15 cellular contexts compared by ENCODE assay signal in the genomic region with DNA sequence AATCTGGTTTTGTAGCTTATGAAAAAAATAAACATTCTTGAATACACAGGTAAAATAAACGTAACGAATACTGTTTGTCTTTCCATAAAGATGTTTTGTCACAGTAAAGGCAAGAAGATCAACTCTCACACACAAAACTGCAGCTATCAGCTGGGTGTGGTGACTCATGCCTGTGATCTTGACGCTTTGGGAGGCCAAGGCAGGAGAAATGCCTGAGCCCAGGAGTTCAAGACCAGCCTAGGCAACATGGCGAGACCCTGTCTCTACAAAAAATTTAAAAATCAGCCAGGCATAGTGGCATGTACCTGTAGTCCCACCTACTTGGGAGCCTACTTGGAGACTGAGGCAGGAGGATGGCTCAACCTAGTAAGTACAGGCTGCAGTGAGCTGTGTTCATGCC. TPM values are rescaled to one million over a fixed set of nuclear protein-coding genes. Genes with fewer than 3 reads are reported as not detected.
A peak's percentile ranks its signal among the peaks of the same experiment; 100 is the strongest.
DNase-seq lines count a peak whose midpoint lies in the region; ATAC-seq, FAIRE-seq and TF ChIP-seq lines count a peak whose summit lies in the region.
"Had no signal": no experiment of that assay in that cellular context is flagged by ENCODE, and none has a peak within 500 bp of the region (broad histone marks: within the 10 kb centered on the region; RNA-seq: fewer than 3 reads in every experiment).

No MANE protein-coding gene starts in this region.

- H3K4me3 Mint-ChIP-seq in activated T-cell treated with anti-CD3 and anti-CD28 coated beads, Interleukin-2, amount 50 U/mL, for 72 hours = peak overlapping the region; percentile 72 to 93

- no peak overlapping the region for H3K4me2 ChIP-seq in IMR-90 (ENCODE audit: low read depth, low read length)
- H3K4me2 ChIP-seq: BLaER1 had no signal

- no peaks in the 10 kb centered on the region for H3K27me3 Mint-ChIP-seq in activated T-cell treated with anti-CD3 and anti-CD28 coated beads, Interleukin-2, amount 50 U/mL, for 72 hours (ENCODE audit: low read depth)
- H3K27me3 Mint-ChIP-seq: IgD-negative memory B cell had no signal

- TF ChIP-seq POLR2A in IMR-90 (IDR thresholded peaks at IDR 0.05; ENCODE audit: low read depth, low read length) (no peak), breast epithelium (IDR thresholded peaks at IDR 0.05) (no peak)

- H2BK120ac ChIP-seq in IMR-90 (ENCODE audit: low read depth, low read length) = no peak overlapping the region

- intact Hi-C loops in IMR-90 (cut with micrococcal nuclease) (no loop called here), breast epithelium (cut with DNase I; ENCODE audit: low total_unique reads) (no loop called here), kidney (cut with DNase I) (no loop called here)

- H3K79me2 ChIP-seq in ACC112 (ENCODE audit: control insufficient read depth, insufficient read depth, low read length, unreplicated experiment) = peaks cover 4% of the 10 kb centered on the region

- peaks cover 22% of the 10 kb centered on the region; the same call in 1 of the 2 replicates for H3K36me3 ChIP-seq in ACC112 (ENCODE audit: insufficient read depth, low read length)
- no peaks in the 10 kb centered on the region for H3K36me3 ChIP-seq in IMR-90 (ENCODE audit: control insufficient read depth, insufficient read depth, low read length)
- H3K36me3 ChIP-seq in breast epithelium = no peaks in the 10 kb centered on the region
- H3K36me3 ChIP-seq in kidney (ENCODE audit: control insufficient read depth in 1 of 2, insufficient read depth in 2 of 2, low read length in 2 of 2) = no peaks in the 10 kb centered on the region

- H3K23ac ChIP-seq in IMR-90 (ENCODE audit: low read depth, low read length) = peak overlapping the region; percentile 34; the same call in 1 of the 2 replicates

- peak overlapping the region; percentile 100 for H3K27ac Mint-ChIP-seq in activated T-cell treated with anti-CD3 and anti-CD28 coated beads, Interleukin-2, amount 50 U/mL, for 72 hours

- peak overlapping the region; percentile 20 for H2BK20ac ChIP-seq in IMR-90 (ENCODE audit: low read depth, low read length)

- ATAC-seq in IMR-90 (ENCODE audit: low read depth) = no peak
- peak; percentile 13 to 15 for ATAC-seq in activated T-cell treated with anti-CD3 and anti-CD28 coated beads, Interleukin-2, amount 50 U/mL, for 72 hours (replicated peaks in 1 of 2)
- ATAC-seq: right cardiac atrium had no signal

- peak overlapping the region; percentile 55; the same call in 1 of the 2 replicates for H3K14ac ChIP-seq in IMR-90 (replicated peaks; ENCODE audit: low read depth, low read length)

- H4K20me1 ChIP-seq in IMR-90 (ENCODE audit: insufficient read depth, low read length) = no peaks in the 10 kb centered on the region
- H4K20me1 ChIP-seq: BLaER1 had no signal

- peak overlapping the region; percentile 37; the same call in 1 of the 2 replicates for H3K4ac ChIP-seq in IMR-90 (ENCODE audit: low read depth, low read length)

- no TSS peak for BruUV-seq in IMR-90 (replicated peaks; lab: Mats Ljungman, UMichigan)

- no peak for TF ChIP-seq RAD21 in IMR-90 (IDR thresholded peaks at IDR 0.05; ENCODE audit: low read length)

- no CpG with 5 or more reads among the region's 4 CpGs for WGBS in IMR-90 (ENCODE audit: extremely low coverage in 2 of 2, insufficient read length in 1 of 2), 2 experiments

- no peak overlapping the region for H3K18ac ChIP-seq in IMR-90 (ENCODE audit: low read depth, low read length)

- CTCF ChIA-PET in IMR-90 (lab: Yijun Ruan, JAX) = interaction anchor here (0.7 kb wide), 1 partner anchor 89 kb away, joined by 3 read pairs; no protein-coding TSS in a partner anchor

- H3K9me3 ChIP-seq in IMR-90 (ENCODE audit: control insufficient read depth, insufficient read depth, low read length) (no peaks in the 10 kb centered on the region), breast epithelium (no peaks in the 10 kb centered on the region), kidney (ENCODE audit: control insufficient read depth in 1 of 2, low read length in 2 of 2) (no peaks in the 10 kb centered on the region)
- H3K9me3 ChIP-seq: BLaER1, esophagus squamous epithelium had no signal

- peaks cover 94% of the 10 kb centered on the region for H3K4me1 Mint-ChIP-seq in activated T-cell treated with anti-CD3 and anti-CD28 coated beads, Interleukin-2, amount 50 U/mL, for 72 hours (ENCODE audit: low read depth)

- peak overlapping the region; percentile 92 for H3K27ac ChIP-seq in ACC112 (ENCODE audit: low read depth, low read length)
- H3K27ac ChIP-seq in IMR-90 (ENCODE audit: insufficient read depth, low read length) = no peak overlapping the region
- no peak overlapping the region for H3K27ac ChIP-seq in breast epithelium
- no peak overlapping the region for H3K27ac ChIP-seq in kidney (ENCODE audit: low read depth in 2 of 2, low read length in 2 of 2)
- H3K27ac ChIP-seq: BLaER1 had no signal

- 0 out of 4 replicates have a peak overlapping the region, but pooled peaks have one; percentile 9 to 44 for H4K8ac ChIP-seq in IMR-90 (ENCODE audit: low read depth in 2 of 2, low read length in 2 of 2)

- dilution Hi-C loops in IMR-90 (cut with HindIII; ENCODE audit: low sequenced_read_pairs, unreplicated experiment) = no loop called here

- H3K9ac ChIP-seq in IMR-90 (ENCODE audit: low read depth, low read length) = no peak overlapping the region
- H3K9ac ChIP-seq in kidney (ENCODE audit: low read length in 2 of 2) = no peak overlapping the region
- H3K9ac ChIP-seq: BLaER1 had no signal

- no peaks in the 10 kb centered on the region for H3K9me3 Mint-ChIP-seq in activated T-cell treated with anti-CD3 and anti-CD28 coated beads, Interleukin-2, amount 50 U/mL, for 72 hours

- POLR2A ChIA-PET in IMR-90 (lab: Charles Lee; ENCODE audit: unreplicated experiment) = no interaction called here

- H2AFZ ChIP-seq in ACC112 (ENCODE audit: low read length, unreplicated experiment) = no peak overlapping the region
- no peak overlapping the region for H2AFZ ChIP-seq in IMR-90 (replicated peaks; ENCODE audit: low read length, poor library complexity)

- H3K4me1 ChIP-seq in ACC112 (ENCODE audit: control insufficient read depth, insufficient read depth, low read length, unreplicated experiment) (peaks cover 39% of the 10 kb centered on the region), IMR-90 (ENCODE audit: control insufficient read depth, insufficient read depth, low read length) (peaks cover 5% of the 10 kb centered on the region; the same call in 1 of the 2 replicates), breast epithelium (no peaks in the 10 kb centered on the region), kidney (ENCODE audit: control insufficient read depth in 1 of 2, insufficient read depth in 1 of 2, low read depth in 1 of 2, low read length in 2 of 2) (peaks cover 0 to 4% of the 10 kb centered on the region in 2 donors)

- TF ChIP-seq CTCF in IMR-90 (conservative IDR thresholded peaks at IDR 0.05; ENCODE audit: low read depth, low read length) (no peak), breast epithelium (IDR thresholded peaks at IDR 0.05) (no peak), kidney (IDR thresholded peaks at IDR 0.05; ENCODE audit: borderline replicate concordance, extremely low read depth, insufficient read depth) (no peak)

- no peak overlapping the region; the same call in 1 of the 2 replicates for H4K91ac ChIP-seq in IMR-90 (ENCODE audit: insufficient read depth, low read depth, low read length)

- H2AK9ac ChIP-seq in IMR-90 (replicated peaks; ENCODE audit: low read depth, low read length, poor library complexity) = no peak overlapping the region

- no peak for DNase-seq in IMR-90
- DNase-seq in activated T-cell treated with anti-CD3 and anti-CD28 coated beads, Interleukin-2, amount 50 U/mL, for 72 hours = peak; percentile 54 to 63
- no peak for DNase-seq in SK-N-DZ (ENCODE audit: low spot score)
- DNase-seq in breast epithelium (ENCODE audit: low spot score in 2 of 2) = no peak
- DNase-seq in NCI-H510A (lab: John Stamatoyannopoulos, UW) = no peak
- no peak for DNase-seq in kidney
- DNase-seq: cerebellar nuclear complex, esophagus squamous epithelium, GOT3, NCI-H2029 treated with DMSO at 0.1 percent for 48 hours, right cardiac atrium had no signal

- peak overlapping the region; percentile 78 for H2AK5ac ChIP-seq in IMR-90 (ENCODE audit: low read depth, low read length)

- FAIRE-seq in islet of Langerhans (lab: Jason Lieb, UNC) (peak; percentile 73), kidney (lab: Jason Lieb, UNC) (no peak)

- H2BK15ac ChIP-seq in IMR-90 (ENCODE audit: low read depth, low read length) = peak overlapping the region; percentile 69; the same call in 1 of the 3 replicates

- peaks cover 26 to 39% of the 10 kb centered on the region in 2 donors for H3K36me3 Mint-ChIP-seq in activated T-cell treated with anti-CD3 and anti-CD28 coated beads, Interleukin-2, amount 50 U/mL, for 72 hours (ENCODE audit: insufficient read depth in 2 of 2)

- H3K4me3 ChIP-seq in ACC112 (ENCODE audit: low read depth, low read length) (no peak overlapping the region), IMR-90 (ENCODE audit: insufficient read depth, low read depth, low read length) (no peak overlapping the region), breast epithelium (no peak overlapping the region), kidney (ENCODE audit: low read length in 2 of 2) (no peak overlapping the region)
- H3K4me3 ChIP-seq: BLaER1, esophagus squamous epithelium had no signal

- H2BK5ac ChIP-seq in IMR-90 (ENCODE audit: low read depth, low read length, poor library complexity, severe bottlenecking) = no peak overlapping the region

- peaks cover 12 to 26% of the 10 kb centered on the region in 2 experiments for H3K79me1 ChIP-seq in IMR-90 (ENCODE audit: low read depth in 1 of 2, low read length in 2 of 2)

- H3K56ac ChIP-seq in IMR-90 (ENCODE audit: extremely low read depth, insufficient read depth, low read length) = no peak overlapping the region

- no peak overlapping the region; the same call in 1 of the 2 replicates for H4K5ac ChIP-seq in IMR-90 (ENCODE audit: low read depth, low read length)

- H3K9me1 ChIP-seq in IMR-90 (ENCODE audit: insufficient read depth, low read length) = peaks cover 9% of the 10 kb centered on the region; the same call in 1 of the 2 replicates

- in situ Hi-C loops in IMR-90 (cut with MboI; ENCODE audit: low sequenced_read_pairs) = no loop called here

- H3K27me3 ChIP-seq in ACC112 (ENCODE audit: insufficient read depth, low read length) (no peaks in the 10 kb centered on the region), IMR-90 (ENCODE audit: control insufficient read depth, insufficient read depth, low read length) (no peaks in the 10 kb centered on the region), breast epithelium (no peaks in the 10 kb centered on the region)
- H3K27me3 ChIP-seq: BLaER1, esophagus squamous epithelium had no signal

RNA-seq across cellular contexts. Expression of a gene that starts 39.6 kb away (rescaled TPM):
- 20.1 and 28.6 TPM in 2 replicates for total RNA-seq in IMR-90 (2012; rRNA removed)
- polyA plus RNA-seq in IMR-90 (2012; rRNA removed) = 10.1 and 10.2 TPM in 2 replicates
- 2.7 and 5.9 TPM in 2 replicates for polyA plus RNA-seq in IMR-90 (2012; cell fraction: cytosol; rRNA removed)
- polyA plus RNA-seq in IMR-90 (2012; cell fraction: nucleus; rRNA removed; ENCODE audit: low replicate concordance) = 7.1 and 45.1 TPM in 2 replicates
- total RNA-seq in activated T-cell treated with anti-CD3 and anti-CD28 coated beads, Interleukin-2, amount 50 U/mL, for 72 hours = 100 to 1,000 TPM; 159 to 191 TPM
- polyA plus RNA-seq in SK-N-DZ (2014; cell fraction: cytosol; rRNA removed) = 6.8 and 16.0 TPM in 2 replicates
- polyA plus RNA-seq in SK-N-DZ (2014; cell fraction: nucleus; rRNA removed) = 12.1 and 17.4 TPM in 2 replicates
- total RNA-seq in breast epithelium = 100 to 1,000 TPM in 1 of 3 donors, 10 to 100 TPM in 2; 57.7 to 107 (median 70.8) TPM
- total RNA-seq in kidney = 48.4 TPM
- polyA plus RNA-seq in kidney (ENCODE audit: insufficient read depth, low read depth, low replicate concordance) = 7.7 TPM

Comparison
In these comparisons a context has a peak if more than half of its experiments do, and no peak if none do; other contexts are left out.
1. DNase-seq: peak in activated T-cell treated with anti-CD3 and anti-CD28 coated beads, Interleukin-2, amount 50 U/mL, for 72 hours (2 of 2); none in IMR-90 (single experiment), SK-N-DZ (single experiment), breast epithelium (0 of 2), NCI-H510A (single experiment) and kidney (single experiment).